In the genomic region with DNA sequence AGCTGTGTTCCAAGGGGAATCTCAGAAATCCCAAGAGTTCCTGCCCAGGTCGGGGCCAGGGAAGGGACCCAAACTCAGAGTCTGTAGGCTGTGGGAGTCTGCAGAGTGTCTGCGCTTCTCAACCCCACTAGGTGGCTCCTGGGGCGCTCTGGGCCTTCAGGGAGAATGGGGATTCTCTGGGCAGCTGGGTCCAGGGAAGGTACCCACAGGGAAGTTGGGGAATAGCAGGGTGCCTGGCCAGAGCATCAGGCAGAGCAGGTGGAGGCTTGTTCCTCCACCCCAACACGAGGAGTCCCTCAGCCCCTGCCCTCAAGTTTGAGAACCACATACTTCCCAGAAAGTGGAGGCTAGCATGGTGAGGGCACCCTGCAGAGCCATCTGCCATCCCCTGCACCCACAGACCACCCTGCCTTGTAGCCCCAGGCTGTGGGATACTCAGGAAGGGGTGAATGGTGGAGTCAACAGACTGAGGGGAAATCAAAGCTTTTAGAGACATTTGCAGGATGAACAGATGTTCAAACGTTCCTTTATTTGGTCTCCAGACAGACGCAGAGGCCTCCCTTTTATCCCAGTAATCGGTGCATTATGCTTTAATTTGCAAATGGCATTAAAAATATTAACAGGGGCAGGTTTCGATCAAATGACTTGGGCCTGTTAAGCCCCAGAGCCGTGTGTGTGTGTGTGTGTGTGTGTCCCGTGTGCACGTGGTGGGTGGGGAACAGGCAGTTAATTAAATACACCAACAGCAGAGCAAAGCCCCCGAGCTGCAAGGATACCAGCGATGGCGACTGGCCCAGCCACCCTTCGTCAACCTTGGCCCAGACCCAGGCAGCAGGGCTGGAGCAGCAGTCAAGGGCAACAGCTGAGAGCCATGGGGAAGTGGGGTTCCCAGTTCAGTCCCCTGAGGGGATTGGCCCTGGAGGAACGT, we compare ENCODE assay signal across 18 cellular contexts. TPM values are rescaled to one million over a fixed set of nuclear protein-coding genes. Genes with fewer than 3 reads are reported as not detected.
A peak's percentile ranks its signal among the peaks of the same experiment; 100 is the strongest.
DNase-seq lines count a peak whose midpoint lies in the region; ATAC-seq and TF ChIP-seq lines count a peak whose summit lies in the region.
"Had no signal": no experiment of that assay in that cellular context is flagged by ENCODE, and none has a peak within 500 bp of the region (broad histone marks: within the 10 kb centered on the region; RNA-seq: fewer than 3 reads in every experiment).

No MANE protein-coding gene starts in this region.

- H3K27ac ChIP-seq in heart right ventricle (no peak overlapping the region), tibial artery (no peak overlapping the region)
- H3K27ac ChIP-seq: epithelial cell of prostate, thyroid gland had no signal

- no peak overlapping the region for H3K4me3 Mint-ChIP-seq in activated naive CD4-positive, alpha-beta T cell treated with anti-CD3 and anti-CD28 coated beads for 36 hours
- H3K4me3 Mint-ChIP-seq: activated naive CD4-positive, alpha-beta T cell treated with anti-CD3 and anti-CD28 coated beads, Interleukin-2, amount 10 ng/mL, durations not matched to agents 7 days and 5 days; central memory CD8-positive, alpha-beta T cell had no signal

- H3K9me3 ChIP-seq in heart right ventricle (no peaks in the 10 kb centered on the region), tibial artery (no peaks in the 10 kb centered on the region)
- H3K9me3 ChIP-seq: thyroid gland had no signal

- intact Hi-C loops in heart right ventricle (cut with DNase I): no loop called here
- intact Hi-C loops in cardiac septum (cut with DNase I): no loop called here
- intact Hi-C loops in activated naive CD4-positive, alpha-beta T cell treated with anti-CD3 and anti-CD28 coated beads for 36 hours (cut with micrococcal nuclease): no loop called here
- intact Hi-C loops in tibial artery (cut with DNase I; ENCODE audit: low total_unique reads): no loop called here

- H3K27ac Mint-ChIP-seq in activated naive CD4-positive, alpha-beta T cell treated with anti-CD3 and anti-CD28 coated beads for 36 hours: no peak overlapping the region
- H3K27ac Mint-ChIP-seq: activated naive CD4-positive, alpha-beta T cell treated with anti-CD3 and anti-CD28 coated beads, Interleukin-2, amount 10 ng/mL, durations not matched to agents 7 days and 5 days had no signal

- H3K4me1 Mint-ChIP-seq in activated naive CD4-positive, alpha-beta T cell treated with anti-CD3 and anti-CD28 coated beads for 36 hours (ENCODE audit: low read depth): no peaks in the 10 kb centered on the region
- H3K4me1 Mint-ChIP-seq: activated naive CD4-positive, alpha-beta T cell treated with anti-CD3 and anti-CD28 coated beads, Interleukin-2, amount 10 ng/mL, durations not matched to agents 7 days and 5 days had no signal

- no peaks in the 10 kb centered on the region for H3K27me3 Mint-ChIP-seq in activated naive CD4-positive, alpha-beta T cell treated with anti-CD3 and anti-CD28 coated beads for 36 hours (ENCODE audit: low read depth)
- H3K27me3 Mint-ChIP-seq: activated naive CD4-positive, alpha-beta T cell treated with anti-CD3 and anti-CD28 coated beads, Interleukin-2, amount 10 ng/mL, durations not matched to agents 7 days and 5 days; central memory CD8-positive, alpha-beta T cell had no signal

- peak; percentile 38 to 48 for DNase-seq in heart right ventricle
- no peak for DNase-seq in cardiac septum (ENCODE audit: low spot score)
- peak; percentile 63 for DNase-seq in SK-N-DZ (ENCODE audit: low spot score)
- DNase-seq in fibroblast of pulmonary artery (ENCODE audit: low read depth): no peak
- DNase-seq in activated naive CD4-positive, alpha-beta T cell treated with anti-CD3 and anti-CD28 coated beads for 36 hours: no peak
- DNase-seq in tibial artery: no peak
- DNase-seq: activated naive CD4-positive, alpha-beta T cell treated with anti-CD3 and anti-CD28 coated beads, Interleukin-2, amount 10 ng/mL, durations not matched to agents 7 days and 5 days; DMS79; NCI-H510A; SHP77; stimulated activated CD4-positive, alpha-beta T cell treated with anti-CD3 and anti-CD28 coated beads, Interleukin-12 subunit alpha, Interleukin-12 subunit beta, amount 100 ng/mL, for 4 hours; thyroid gland had no signal

- no peaks in the 10 kb centered on the region for H3K9me3 Mint-ChIP-seq in activated naive CD4-positive, alpha-beta T cell treated with anti-CD3 and anti-CD28 coated beads for 36 hours
- H3K9me3 Mint-ChIP-seq: activated naive CD4-positive, alpha-beta T cell treated with anti-CD3 and anti-CD28 coated beads, Interleukin-2, amount 10 ng/mL, durations not matched to agents 7 days and 5 days; central memory CD8-positive, alpha-beta T cell had no signal

- TF ChIP-seq CTCF in heart right ventricle (IDR thresholded peaks at IDR 0.05) (no peak), fibroblast of pulmonary artery (IDR thresholded peaks at IDR 0.05; ENCODE audit: low read length, missing control alignments) (peak; percentile 4), tibial artery (IDR thresholded peaks at IDR 0.05) (no peak)

- H3K4me1 ChIP-seq in heart right ventricle (peaks cover 0 to 20% (median 7%) of the 10 kb centered on the region in 9 donors), tibial artery (no peaks in the 10 kb centered on the region)
- H3K4me1 ChIP-seq: thyroid gland had no signal

- WGBS in heart right ventricle, 2 donors: 64 to 65% methylated on average over 16 of the region's 16 CpGs

- H3K4me3 ChIP-seq in heart right ventricle (no peak overlapping the region), fibroblast of pulmonary artery (replicated peaks; ENCODE audit: low read depth, low read length) (no peak overlapping the region), tibial artery (no peak overlapping the region)
- H3K4me3 ChIP-seq: lung, thyroid gland had no signal

- H3K36me3 ChIP-seq in heart right ventricle: peaks cover 0 to 6% (median 0%) of the 10 kb centered on the region in 9 donors
- peaks cover 0 to 26% (median 0%) of the 10 kb centered on the region in 3 donors for H3K36me3 ChIP-seq in tibial artery
- H3K36me3 ChIP-seq: thyroid gland had no signal

- CTCF ChIA-PET in activated naive CD4-positive, alpha-beta T cell treated with anti-CD3 and anti-CD28 coated beads for 36 hours (lab: Charles Lee): no interaction called here

- H3K27me3 ChIP-seq in heart right ventricle (no peaks in the 10 kb centered on the region), tibial artery (no peaks in the 10 kb centered on the region)
- H3K27me3 ChIP-seq: thyroid gland had no signal

- ATAC-seq in heart right ventricle: peak in 5 of 8 donors; percentile 21 to 53 (median 38)
- no peak for ATAC-seq in GM21360 (IDR thresholded peaks at IDR 0.05; ENCODE audit: unreplicated experiment)
- ATAC-seq in HG02981 (IDR thresholded peaks at IDR 0.05; ENCODE audit: unreplicated experiment): no peak

- no peaks in the 10 kb centered on the region for H3K36me3 Mint-ChIP-seq in activated naive CD4-positive, alpha-beta T cell treated with anti-CD3 and anti-CD28 coated beads for 36 hours (ENCODE audit: low read depth)
- H3K36me3 Mint-ChIP-seq: activated naive CD4-positive, alpha-beta T cell treated with anti-CD3 and anti-CD28 coated beads, Interleukin-2, amount 10 ng/mL, durations not matched to agents 7 days and 5 days had no signal

RNA-seq across cellular contexts. Expression of a gene that starts 57.7 kb away (rescaled TPM):
- not detected for total RNA-seq in heart right ventricle
- not detected for polyA plus RNA-seq in heart right ventricle
- not detected for total RNA-seq in cardiac septum
- not detected in 2 replicates for polyA plus RNA-seq in SK-N-DZ (2014; cell fraction: cytosol; rRNA removed)
- polyA plus RNA-seq in SK-N-DZ (2014; cell fraction: nucleus; rRNA removed): not detected in 2 replicates
- total RNA-seq in activated naive CD4-positive, alpha-beta T cell treated with anti-CD3 and anti-CD28 coated beads for 36 hours: not detected
- total RNA-seq: A673, lung, thyroid gland had no signal
- polyA plus RNA-seq: lung had no signal

Comparison
In these comparisons a context has a peak if more than half of its experiments do, and no peak if none do; other contexts are left out.
1. DNase-seq: peak in heart right ventricle (2 of 2) and SK-N-DZ (single experiment); none in cardiac septum (single experiment), fibroblast of pulmonary artery (single experiment), activated naive CD4-positive, alpha-beta T cell treated with anti-CD3 and anti-CD28 coated beads for 36 hours (single experiment) and tibial artery (0 of 2).
2. ATAC-seq: peak in heart right ventricle (5 of 8); none in GM21360 (single experiment) and HG02981 (single experiment).